Comparison of ENCODE assay signal across 1 cellular context in the genomic region with DNA sequence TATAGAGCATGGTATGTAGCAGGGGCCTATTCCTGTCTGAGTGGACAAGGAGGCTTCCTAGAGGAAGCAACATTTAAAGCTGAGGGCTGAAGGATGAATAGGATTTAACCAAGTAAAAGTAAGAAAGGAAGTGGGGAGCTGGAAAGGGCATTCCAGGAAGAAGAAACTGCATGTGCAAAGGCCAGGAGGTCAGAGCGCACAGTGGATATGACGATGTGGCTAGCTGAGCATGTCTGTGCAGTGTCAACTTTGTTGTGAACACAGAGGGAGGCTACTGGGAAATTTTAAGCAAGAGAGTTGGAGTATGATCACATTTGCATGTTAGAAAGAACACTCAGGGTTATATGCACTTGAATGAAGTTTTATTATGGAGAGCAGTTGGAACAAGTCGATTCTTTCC.
TF ChIP-seq lines count a peak whose summit lies in the region.

No MANE protein-coding gene starts in this region.

TF ChIP-seq in HepG2, 621 proteins besides CTCF, POLR2A, EP300 and RAD21:
- TF ChIP-seq, protein P1, sequence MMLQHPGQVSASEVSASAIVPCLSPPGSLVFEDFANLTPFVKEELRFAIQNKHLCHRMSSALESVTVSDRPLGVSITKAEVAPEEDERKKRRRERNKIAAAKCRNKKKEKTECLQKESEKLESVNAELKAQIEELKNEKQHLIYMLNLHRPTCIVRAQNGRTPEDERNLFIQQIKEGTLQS (CRISPR knock-in tag; IDR thresholded peaks at IDR 0.05) = no peak
- TF ChIP-seq, protein P2, sequence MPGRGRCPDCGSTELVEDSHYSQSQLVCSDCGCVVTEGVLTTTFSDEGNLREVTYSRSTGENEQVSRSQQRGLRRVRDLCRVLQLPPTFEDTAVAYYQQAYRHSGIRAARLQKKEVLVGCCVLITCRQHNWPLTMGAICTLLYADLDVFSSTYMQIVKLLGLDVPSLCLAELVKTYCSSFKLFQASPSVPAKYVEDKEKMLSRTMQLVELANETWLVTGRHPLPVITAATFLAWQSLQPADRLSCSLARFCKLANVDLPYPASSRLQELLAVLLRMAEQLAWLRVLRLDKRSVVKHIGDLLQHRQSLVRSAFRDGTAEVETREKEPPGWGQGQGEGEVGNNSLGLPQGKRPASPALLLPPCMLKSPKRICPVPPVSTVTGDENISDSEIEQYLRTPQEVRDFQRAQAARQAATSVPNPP (CRISPR knock-in tag; IDR thresholded peaks at IDR 0.05) = no peak
- no peak for TF ChIP-seq ZNF678 (CRISPR knock-in tag; IDR thresholded peaks at IDR 0.05)
- TF ChIP-seq NR2F6 (IDR thresholded peaks at IDR 0.05) = no peak
- TF ChIP-seq NR2F6 (CRISPR knock-in tag; IDR thresholded peaks at IDR 0.05) = peak; percentile 51; the same call in 1 of the 2 replicates
- no peak for TF ChIP-seq ZNF570 (CRISPR knock-in tag; IDR thresholded peaks at IDR 0.05; ENCODE audit: borderline replicate concordance)
- TF ChIP-seq, protein P3, sequence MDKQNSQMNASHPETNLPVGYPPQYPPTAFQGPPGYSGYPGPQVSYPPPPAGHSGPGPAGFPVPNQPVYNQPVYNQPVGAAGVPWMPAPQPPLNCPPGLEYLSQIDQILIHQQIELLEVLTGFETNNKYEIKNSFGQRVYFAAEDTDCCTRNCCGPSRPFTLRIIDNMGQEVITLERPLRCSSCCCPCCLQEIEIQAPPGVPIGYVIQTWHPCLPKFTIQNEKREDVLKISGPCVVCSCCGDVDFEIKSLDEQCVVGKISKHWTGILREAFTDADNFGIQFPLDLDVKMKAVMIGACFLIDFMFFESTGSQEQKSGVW (CRISPR knock-in tag; IDR thresholded peaks at IDR 0.05; ENCODE audit: borderline replicate concordance) = no peak
